In genomic region chr15:64507293-64507802, GRCh38 we compare ENCODE assay signal across 9 cellular contexts. TPM values are rescaled to one million over a fixed set of nuclear protein-coding genes. Genes with fewer than 3 reads are reported as not detected.
DNase-seq lines count a peak whose midpoint lies in the region; ATAC-seq and FAIRE-seq lines count a peak whose summit lies in the region.
"Had no signal": no experiment of that assay in that cellular context is flagged by ENCODE, and none has a peak within 500 bp of the region (broad histone marks: within the 10 kb centered on the region; RNA-seq: fewer than 3 reads in every experiment).

No MANE protein-coding gene starts in this region.

- H3K27me3 Mint-ChIP-seq in activated CD4-positive, alpha-beta T cell treated with anti-CD3 and anti-CD28 coated beads for 36 hours: no peaks in the 10 kb centered on the region

- peak overlapping the region; percentile 81 for H3K27ac Mint-ChIP-seq in activated CD4-positive, alpha-beta T cell treated with anti-CD3 and anti-CD28 coated beads for 36 hours

- no peaks in the 10 kb centered on the region for H3K9me3 ChIP-seq in mucosa of rectum (ENCODE audit: control insufficient read depth in 2 of 2, low read length in 2 of 2)

- H3K27me3 ChIP-seq in mucosa of rectum (ENCODE audit: control insufficient read depth in 2 of 2, insufficient read depth in 2 of 2, low read length in 2 of 2): no peaks in the 10 kb centered on the region

- H3K36me3 Mint-ChIP-seq in activated CD4-positive, alpha-beta T cell treated with anti-CD3 and anti-CD28 coated beads for 36 hours (ENCODE audit: low read depth): peaks cover 11% of the 10 kb centered on the region

- no peaks in the 10 kb centered on the region for H3K36me3 ChIP-seq in mucosa of rectum (ENCODE audit: control insufficient read depth in 2 of 2, insufficient read depth in 2 of 2, low read length in 2 of 2)

- POLR2A ChIA-PET in activated CD4-positive, alpha-beta T cell treated with anti-CD3 and anti-CD28 coated beads for 36 hours (lab: Charles Lee): interaction anchor here (0.6 to 0.9 kb wide), 4 partner anchors 61 to 395 kb away, joined by 3 to 6 read pairs (median 3); no protein-coding TSS in a partner anchor

- H3K4me3 ChIP-seq in mucosa of rectum (ENCODE audit: low read length in 2 of 2): peak overlapping the region in 1 of 2 donors; percentile 14

- CTCF ChIA-PET in activated CD4-positive, alpha-beta T cell treated with anti-CD3 and anti-CD28 coated beads for 36 hours (lab: Charles Lee): interaction anchor here (0.6 to 2.4 kb wide), 8 partner anchors 8 to 221 kb away, joined by 3 to 9 read pairs (median 3); no protein-coding TSS in a partner anchor

- peaks cover 80% of the 10 kb centered on the region for H3K4me1 Mint-ChIP-seq in activated CD4-positive, alpha-beta T cell treated with anti-CD3 and anti-CD28 coated beads for 36 hours

- peak; percentile 80 for DNase-seq in Ammon's horn (ENCODE audit: low spot score)
- peak; percentile 70 for DNase-seq in activated CD4-positive, alpha-beta T cell treated with anti-CD3 and anti-CD28 coated beads for 36 hours
- DNase-seq in dermis blood vessel endothelial cell: peak; percentile 70
- DNase-seq in stimulated activated CD8-positive, alpha-beta memory T cell treated with anti-CD3 and anti-CD28 coated beads, Interleukin-7, amount 100 ng/mL, for 4 hours (ENCODE audit: low read depth in 2 of 2): peak; percentile 4 to 13
- DNase-seq in HTR-8/SVneo (ENCODE audit: insufficient read length, low spot score): no peak

- ATAC-seq in GM18867 (IDR thresholded peaks at IDR 0.05; ENCODE audit: unreplicated experiment) (peak; percentile 71), HG03520 (IDR thresholded peaks at IDR 0.05; ENCODE audit: unreplicated experiment) (peak; percentile 60)
- ATAC-seq in activated CD4-positive, alpha-beta T cell treated with anti-CD3 and anti-CD28 coated beads for 36 hours: peak; percentile 84
- ATAC-seq: HCT116 had no signal

- no peak overlapping the region for H3K4me3 Mint-ChIP-seq in activated CD4-positive, alpha-beta T cell treated with anti-CD3 and anti-CD28 coated beads for 36 hours

- no peak for FAIRE-seq in HTR-8/SVneo (lab: Jason Lieb, UNC)

- no peaks in the 10 kb centered on the region for H3K9me3 Mint-ChIP-seq in activated CD4-positive, alpha-beta T cell treated with anti-CD3 and anti-CD28 coated beads for 36 hours (ENCODE audit: low read depth)

- peaks cover 26 to 30% of the 10 kb centered on the region in 2 donors for H3K4me1 ChIP-seq in mucosa of rectum (ENCODE audit: control insufficient read depth in 2 of 2, insufficient read depth in 2 of 2, low read length in 2 of 2)

- intact Hi-C loops in activated CD4-positive, alpha-beta T cell treated with anti-CD3 and anti-CD28 coated beads for 36 hours (cut with DNase I, micrococcal nuclease): no loop called here

- H3K9ac ChIP-seq in mucosa of rectum (ENCODE audit: low read depth in 1 of 2, low read length in 2 of 2): peak overlapping the region; percentile 9 to 26

- H3K27ac ChIP-seq in mucosa of rectum (ENCODE audit: low read depth in 2 of 2, low read length in 2 of 2): peak overlapping the region; percentile 54 to 69

RNA-seq across cellular contexts. Expression of gene ZNF609, which starts 47.0 kb away (rescaled TPM):
- total RNA-seq in activated CD4-positive, alpha-beta T cell treated with anti-CD3 and anti-CD28 coated beads for 36 hours: 10 to 100 TPM; 39.8 to 44.5 TPM
- 28.8 and 35.7 TPM in 2 replicates for total RNA-seq in dermis blood vessel endothelial cell
